In genomic region chr2:231612199-231613053, GRCh38 we compare ENCODE assay signal across 8 cellular contexts. TPM values are rescaled to one million over a fixed set of nuclear protein-coding genes. Genes with fewer than 3 reads are reported as not detected.
DNase-seq lines count a peak whose midpoint lies in the region; ATAC-seq and TF ChIP-seq lines count a peak whose summit lies in the region.

No MANE protein-coding gene starts in this region.

- TF ChIP-seq CTCF in OCI-LY7 (conservative IDR thresholded peaks at IDR 0.05; ENCODE audit: low read length) = peak; percentile 98

- POLR2A ChIA-PET in OCI-LY7 (lab: Charles Lee) = interaction anchor here (0.5 to 5.9 kb wide), 16 partner anchors 11 to 218 kb away, joined by 3 to 201 read pairs (median 4); partner anchors contain the start of genes COPS7B and PTMA

- H3K9me3 ChIP-seq in HUES48 (ENCODE audit: control insufficient read depth, insufficient read depth, low read length) (no peaks in the 10 kb centered on the region), OCI-LY7 (ENCODE audit: low read length) (no peaks in the 10 kb centered on the region)

- peak overlapping the region; percentile 99 for H3K27ac ChIP-seq in HUES48 (ENCODE audit: low read depth, low read length)
- H3K27ac ChIP-seq in OCI-LY7 (ENCODE audit: low read depth, low read length, poor library complexity, severe bottlenecking) = peak overlapping the region; percentile 99

- H3K4me2 ChIP-seq in OCI-LY7 (ENCODE audit: low read length) = peak overlapping the region; percentile 94

- H3K4me1 ChIP-seq in HUES48 (ENCODE audit: control insufficient read depth, insufficient read depth, low read length) = peaks cover 35% of the 10 kb centered on the region
- H3K4me1 ChIP-seq in OCI-LY7 (ENCODE audit: insufficient read depth, low read length, poor library complexity, severe bottlenecking) = peaks cover 73% of the 10 kb centered on the region

- CTCF ChIA-PET in OCI-LY7 (lab: Charles Lee; ENCODE audit: unreplicated experiment) = interaction anchor here (0.6 to 8.5 kb wide), 8 partner anchors 8 to 289 kb away, joined by 3 to 136 read pairs (median 3); no protein-coding TSS in a partner anchor

- BruUV-seq in OCI-LY7 (replicated peaks; lab: Mats Ljungman, UMichigan) = TSS peak; percentile 78

- H3K36me3 ChIP-seq in HUES48 (ENCODE audit: control insufficient read depth, insufficient read depth, low read length) (no peaks in the 10 kb centered on the region), OCI-LY7 (ENCODE audit: insufficient read depth, low read length) (no peaks in the 10 kb centered on the region)

- no peaks in the 10 kb centered on the region for H3K9me2 ChIP-seq in OCI-LY7 (ENCODE audit: insufficient read depth, low read length)

- intact Hi-C loops in OCI-LY7 (cut with micrococcal nuclease; ENCODE audit: unreplicated experiment) = loop anchor here (1.0 to 5.0 kb wide), 8 partner anchors 36 to 290 kb away; partner anchors contain the start of genes COPS7B, PDE6D and PTMA

- no peaks in the 10 kb centered on the region for H3K27me3 ChIP-seq in HUES48 (ENCODE audit: control insufficient read depth, insufficient read depth, low read length)

- ATAC-seq in GM19468 (IDR thresholded peaks at IDR 0.05; ENCODE audit: extremely low read depth, unreplicated experiment) = peak; percentile 24

- peak overlapping the region; percentile 25; the same call in 1 of the 2 replicates for H3K4me3 ChIP-seq in HUES48 (ENCODE audit: low read depth, low read length)
- peak overlapping the region; percentile 60 for H3K4me3 ChIP-seq in OCI-LY7 (ENCODE audit: low read depth, low read length, poor library complexity, severe bottlenecking)

- DNase-seq in COR-L47 (lab: John Stamatoyannopoulos, UW) = peak; percentile 67
- peak; percentile 91 for DNase-seq in OCI-LY7 (ENCODE audit: low spot score)
- DNase-seq in activated T-cell treated with anti-CD3 and anti-CD28 coated beads for 48 hours (ENCODE audit: low read depth) = peak; percentile 93
- peak; percentile 92 to 93 for DNase-seq in erythroblast (lab: John Stamatoyannopoulos, UW)
- peak; percentile 90 for DNase-seq in myocyte (ENCODE audit: low read depth)
- peak; percentile 91 for DNase-seq in stimulated activated CD8-positive, alpha-beta memory T cell treated with anti-CD3 and anti-CD28 coated beads, Interleukin-7, amount 100 ng/mL, for 24 hours (ENCODE audit: low read depth)

- H3K9ac ChIP-seq in HUES48 (ENCODE audit: low read depth, low read length) = peak overlapping the region; percentile 57

- no peaks in the 10 kb centered on the region for H3K79me2 ChIP-seq in OCI-LY7 (ENCODE audit: insufficient read depth, low read depth, low read length)

- no peak for TF ChIP-seq POLR2A in erythroblast (IDR thresholded peaks at IDR 0.05; ENCODE audit: low read length)

- H4K20me1 ChIP-seq in OCI-LY7 (ENCODE audit: insufficient read depth, low read length) = no peaks in the 10 kb centered on the region

- H2AFZ ChIP-seq in OCI-LY7 (ENCODE audit: low read length) = peak overlapping the region; percentile 44; the same call in 1 of the 2 replicates

RNA-seq across cellular contexts. Expression of gene TEX44, which starts 19.8 kb away (rescaled TPM):
- total RNA-seq in OCI-LY7 (2014; rRNA removed; shearing (Covaris generic)) = not detected in 2 replicates
- not detected in 2 replicates for total RNA-seq in OCI-LY7 (2022)
- not detected in 2 replicates for total RNA-seq in myocyte
- not detected for polyA plus RNA-seq in myocyte (2012)

Comparison
In these comparisons a context has a peak if more than half of its experiments do, and no peak if none do; other contexts are left out.
1. Peak in every context shown above with its lines: DNase-seq, ATAC-seq, H3K4me3 ChIP-seq and H3K27ac ChIP-seq.